Comparison of ENCODE assay signal across 26 cellular contexts in genomic region chr15:42143356-42143755, GRCh38. TPM values are rescaled to one million over a fixed set of nuclear protein-coding genes. Genes with fewer than 3 reads are reported as not detected.
"Had no signal": no experiment of that assay in that cellular context is flagged by ENCODE, and none has a peak within 500 bp of the region (broad histone marks: within the 10 kb centered on the region; RNA-seq: fewer than 3 reads in every experiment).

No MANE protein-coding gene starts in this region.

- H3K9ac ChIP-seq: SK-N-SH had no signal

- ATAC-seq: activated naive CD4-positive, alpha-beta T cell treated with anti-CD3 and anti-CD28 coated beads, Interleukin-2, amount 50 U/mL, for 72 hours; activated T-cell treated with anti-CD3 and anti-CD28 coated beads, Interleukin-2, amount 50 U/mL, for 4 hours; Panc1 had no signal

- H3K27ac ChIP-seq: brain microvascular endothelial cell, cardiac muscle cell, SJCRH30, VCaP had no signal

- H3K4me3 ChIP-seq: cardiac muscle cell, SJCRH30 had no signal

- H3K9me3 Mint-ChIP-seq: activated CD4-positive, alpha-beta memory T cell treated with anti-CD3 and anti-CD28 coated beads for 36 hours; activated CD4-positive, alpha-beta T cell treated with anti-CD3 and anti-CD28 coated beads, Interleukin-2, amount 10 ng/mL, durations not matched to agents 24 days and 14 days; activated naive CD4-positive, alpha-beta T cell treated with anti-CD3 and anti-CD28 coated beads, Interleukin-2, amount 50 U/mL, for 72 hours; activated T-cell treated with anti-CD3 and anti-CD28 coated beads, Interleukin-2, amount 50 U/mL, for 4 hours had no signal

- H3K4me1 Mint-ChIP-seq: activated CD4-positive, alpha-beta T cell treated with anti-CD3 and anti-CD28 coated beads, Interleukin-2, amount 10 ng/mL, durations not matched to agents 24 days and 14 days had no signal

- H3K4me1 ChIP-seq: SJCRH30 had no signal

- H3K4me2 ChIP-seq: SK-N-SH had no signal

- H3K27ac Mint-ChIP-seq: activated CD4-positive, alpha-beta memory T cell treated with anti-CD3 and anti-CD28 coated beads for 36 hours; activated CD4-positive, alpha-beta T cell treated with anti-CD3 and anti-CD28 coated beads, Interleukin-2, amount 10 ng/mL, durations not matched to agents 24 days and 14 days; activated naive CD4-positive, alpha-beta T cell treated with anti-CD3 and anti-CD28 coated beads, Interleukin-2, amount 50 U/mL, for 72 hours had no signal

- DNase-seq: activated CD4-positive, alpha-beta memory T cell treated with anti-CD3 and anti-CD28 coated beads for 36 hours; activated CD4-positive, alpha-beta T cell treated with anti-CD3 and anti-CD28 coated beads, Interleukin-2, amount 10 ng/mL, durations not matched to agents 24 days and 14 days; activated CD8-positive, alpha-beta memory T cell treated with anti-CD3 and anti-CD28 coated beads for 24 hours; activated naive CD4-positive, alpha-beta T cell treated with Interleukin-2 at 50 U/mL for 16 hours; activated T-cell treated with anti-CD3 and anti-CD28 coated beads, Interleukin-2, amount 50 U/mL, for 4 hours; brain microvascular endothelial cell; MM.1S; NCI-H1105 treated with DMSO at 0.1 percent for 48 hours; NCI-H146; NCI-H1930; NCI-H2171; NCI-H226; NK-92 treated with Interleukin-12 subunit alpha and Interleukin-12 subunit beta, amount 100 ng/mL, for 24 hours; OCI-M1; Right ventricle myocardium superior; RPMI8226; SJCRH30; SK-N-SH; T-helper 1 cell had no signal

- H3K36me3 ChIP-seq: brain microvascular endothelial cell, cardiac muscle cell, SJCRH30 had no signal

- H3K36me3 Mint-ChIP-seq: activated CD4-positive, alpha-beta memory T cell treated with anti-CD3 and anti-CD28 coated beads for 36 hours; activated naive CD4-positive, alpha-beta T cell treated with anti-CD3 and anti-CD28 coated beads, Interleukin-2, amount 50 U/mL, for 72 hours had no signal

- H3K9me3 ChIP-seq: SJCRH30, SK-N-SH had no signal

- H3K4me3 Mint-ChIP-seq: activated CD4-positive, alpha-beta memory T cell treated with anti-CD3 and anti-CD28 coated beads for 36 hours; activated CD4-positive, alpha-beta T cell treated with anti-CD3 and anti-CD28 coated beads, Interleukin-2, amount 10 ng/mL, durations not matched to agents 24 days and 14 days; activated T-cell treated with anti-CD3 and anti-CD28 coated beads, Interleukin-2, amount 50 U/mL, for 4 hours had no signal

- H3K27me3 ChIP-seq: cardiac muscle cell had no signal

RNA-seq across cellular contexts. Expression of gene PLA2G4F, which starts 13.1 kb away (rescaled TPM):
- total RNA-seq: activated CD4-positive, alpha-beta memory T cell treated with anti-CD3 and anti-CD28 coated beads for 36 hours; activated CD4-positive, alpha-beta T cell treated with anti-CD3 and anti-CD28 coated beads, Interleukin-2, amount 10 ng/mL, durations not matched to agents 24 days and 14 days; activated naive CD4-positive, alpha-beta T cell treated with anti-CD3 and anti-CD28 coated beads, Interleukin-2, amount 50 U/mL, for 72 hours; cerebellum; NCI-H460; SJCRH30; T-helper 2 cell treated with Interferon-gamma antibody and Interleukin-4, amounts not matched to agents 100 ng/mL and 5 ng/mL, for 36 hours had no signal

RNA-seq across cellular contexts. Expression of gene PLA2G4D, which starts 49.0 kb away (rescaled TPM):
- total RNA-seq: activated CD4-positive, alpha-beta memory T cell treated with anti-CD3 and anti-CD28 coated beads for 36 hours; activated CD4-positive, alpha-beta T cell treated with anti-CD3 and anti-CD28 coated beads, Interleukin-2, amount 10 ng/mL, durations not matched to agents 24 days and 14 days; activated naive CD4-positive, alpha-beta T cell treated with anti-CD3 and anti-CD28 coated beads, Interleukin-2, amount 50 U/mL, for 72 hours; activated T-cell treated with anti-CD3 and anti-CD28 coated beads, Interleukin-2, amount 50 U/mL, for 4 hours; NCI-H460; Right ventricle myocardium superior; SJCRH30; T-helper 2 cell treated with Interferon-gamma antibody and Interleukin-4, amounts not matched to agents 100 ng/mL and 5 ng/mL, for 36 hours had no signal
